1 cellular context compared by ENCODE assay signal in genomic region chr5:87403409-87403808, GRCh38.
TF ChIP-seq lines count a peak whose summit lies in the region.

No MANE protein-coding gene starts in this region.

TF ChIP-seq in GM12878, 131 proteins besides CTCF, POLR2A, EP300 and RAD21 (continued from another document):
- TF ChIP-seq, protein P1, sequence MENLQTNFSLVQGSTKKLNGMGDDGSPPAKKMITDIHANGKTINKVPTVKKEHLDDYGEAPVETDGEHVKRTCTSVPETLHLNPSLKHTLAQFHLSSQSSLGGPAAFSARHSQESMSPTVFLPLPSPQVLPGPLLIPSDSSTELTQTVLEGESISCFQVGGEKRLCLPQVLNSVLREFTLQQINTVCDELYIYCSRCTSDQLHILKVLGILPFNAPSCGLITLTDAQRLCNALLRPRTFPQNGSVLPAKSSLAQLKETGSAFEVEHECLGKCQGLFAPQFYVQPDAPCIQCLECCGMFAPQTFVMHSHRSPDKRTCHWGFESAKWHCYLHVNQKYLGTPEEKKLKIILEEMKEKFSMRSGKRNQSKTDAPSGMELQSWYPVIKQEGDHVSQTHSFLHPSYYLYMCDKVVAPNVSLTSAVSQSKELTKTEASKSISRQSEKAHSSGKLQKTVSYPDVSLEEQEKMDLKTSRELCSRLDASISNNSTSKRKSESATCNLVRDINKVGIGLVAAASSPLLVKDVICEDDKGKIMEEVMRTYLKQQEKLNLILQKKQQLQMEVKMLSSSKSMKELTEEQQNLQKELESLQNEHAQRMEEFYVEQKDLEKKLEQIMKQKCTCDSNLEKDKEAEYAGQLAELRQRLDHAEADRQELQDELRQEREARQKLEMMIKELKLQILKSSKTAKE (IDR thresholded peaks at IDR 0.05; ENCODE audit: low read depth, poor library complexity, severe bottlenecking): no peak
- TF ChIP-seq SUPT20H (IDR thresholded peaks at IDR 0.05; ENCODE audit: borderline replicate concordance, control insufficient read depth, low read depth, low read length): no peak
- no peak for TF ChIP-seq JUNB (IDR thresholded peaks at IDR 0.05)
- no peak for TF ChIP-seq ZNF24 (IDR thresholded peaks at IDR 0.05)
